ENCODE assay signal across 8 cellular contexts in genomic region chr6:85679445-85680123, GRCh38. TPM values are rescaled to one million over a fixed set of nuclear protein-coding genes. Genes with fewer than 3 reads are reported as not detected.
DNase-seq lines count a peak whose midpoint lies in the region; ATAC-seq and TF ChIP-seq lines count a peak whose summit lies in the region.

No MANE protein-coding gene starts in this region.

- H3K9me3 Mint-ChIP-seq in activated T-helper 17 cell treated with anti-CD3 and anti-CD28 coated beads, Interleukin-2, amount 50 U/mL, for 72 hours, result no peaks in the 10 kb centered on the region

- TF ChIP-seq POLR2A in uterus (IDR thresholded peaks at IDR 0.05), result no peak

- intact Hi-C loops in Right ventricle myocardium inferior (cut with DNase I), result no loop called here
- intact Hi-C loops in left lung (cut with DNase I), result loop anchor here in 1 of 2 donors (5.0 kb wide), 1 partner anchor 37 kb away; the partner anchor contains the start of gene SYNCRIP
- intact Hi-C loops in uterus (cut with DNase I; ENCODE audit: low total_unique reads), result loop anchor here (5.0 kb wide), 1 partner anchor 37 kb away; the partner anchor contains the start of gene SYNCRIP

- peaks cover 43% of the 10 kb centered on the region for H3K36me3 Mint-ChIP-seq in activated T-helper 17 cell treated with anti-CD3 and anti-CD28 coated beads, Interleukin-2, amount 50 U/mL, for 72 hours (ENCODE audit: low read depth)

- peak overlapping the region; percentile 94 for H3K4me3 Mint-ChIP-seq in activated T-helper 17 cell treated with anti-CD3 and anti-CD28 coated beads, Interleukin-2, amount 50 U/mL, for 72 hours

- peak overlapping the region in 1 of 2 donors; percentile 95 for H3K27ac ChIP-seq in right atrium auricular region
- peak overlapping the region; percentile 82 to 95 for H3K27ac ChIP-seq in left lung
- peak overlapping the region; percentile 76 to 91 for H3K27ac ChIP-seq in uterus

- H3K4me1 Mint-ChIP-seq in activated T-helper 17 cell treated with anti-CD3 and anti-CD28 coated beads, Interleukin-2, amount 50 U/mL, for 72 hours, result peaks cover 22% of the 10 kb centered on the region

- TF ChIP-seq CTCF in right atrium auricular region (IDR thresholded peaks at IDR 0.05) (no peak), left lung (IDR thresholded peaks at IDR 0.05) (no peak), uterus (IDR thresholded peaks at IDR 0.05) (no peak)

- H3K27me3 ChIP-seq in right atrium auricular region (no peaks in the 10 kb centered on the region), left lung (no peaks in the 10 kb centered on the region), uterus (no peaks in the 10 kb centered on the region)

- no peaks in the 10 kb centered on the region for H3K27me3 Mint-ChIP-seq in activated T-helper 17 cell treated with anti-CD3 and anti-CD28 coated beads, Interleukin-2, amount 50 U/mL, for 72 hours

- H3K4me3 ChIP-seq in right atrium auricular region (peak overlapping the region; percentile 42 to 90), left lung (peak overlapping the region; percentile 62 to 73), uterus (peak overlapping the region; percentile 45 to 94)

- DNase-seq in right atrium auricular region (ENCODE audit: low spot score) (no peak), Right ventricle myocardium inferior (ENCODE audit: missing footprints) (no peak), left lung (no peak), uterus (no peak), NCI-H524 (lab: John Stamatoyannopoulos, UW) (no peak), iPS-NIHi7 (ENCODE audit: extremely low spot score) (no peak)

- peak overlapping the region; percentile 99 for H3K27ac Mint-ChIP-seq in activated T-helper 17 cell treated with anti-CD3 and anti-CD28 coated beads, Interleukin-2, amount 50 U/mL, for 72 hours

- H3K36me3 ChIP-seq in right atrium auricular region (no peaks in the 10 kb centered on the region), left lung (peaks cover 0 to 8% of the 10 kb centered on the region in 2 donors), uterus (no peaks in the 10 kb centered on the region)

- H3K4me1 ChIP-seq in right atrium auricular region (peaks cover 0 to 30% of the 10 kb centered on the region in 2 donors), left lung (peaks cover 9 to 38% of the 10 kb centered on the region in 2 donors), uterus (no peaks in the 10 kb centered on the region)

- H3K9me3 ChIP-seq in right atrium auricular region, result no peaks in the 10 kb centered on the region
- H3K9me3 ChIP-seq in left lung, result no peaks in the 10 kb centered on the region
- H3K9me3 ChIP-seq in uterus, result no peaks in the 10 kb centered on the region

- ATAC-seq in Right ventricle myocardium inferior (no peak), left lung (no peak), GM19023 (IDR thresholded peaks at IDR 0.05; ENCODE audit: unreplicated experiment) (no peak)
- no peak for ATAC-seq in activated T-helper 17 cell treated with anti-CD3 and anti-CD28 coated beads, Interleukin-2, amount 50 U/mL, for 72 hours (replicated peaks)

RNA-seq across cellular contexts. Expression of gene SYNCRIP, which starts 36.9 kb away (rescaled TPM):
- total RNA-seq in right atrium auricular region, result 10 to 100 TPM; 32.6 to 39.0 TPM
- total RNA-seq in Right ventricle myocardium inferior, result 53.0 TPM
- total RNA-seq in activated T-helper 17 cell treated with anti-CD3 and anti-CD28 coated beads, Interleukin-2, amount 50 U/mL, for 72 hours, result 100 to 1,000 TPM; 106 to 175 TPM
- total RNA-seq in left lung, result 100 to 1,000 TPM in 1 of 2 donors, 10 to 100 TPM in 1; 72.2 to 119 TPM
- total RNA-seq in uterus, result 100 to 1,000 TPM in 2 of 4 donors, 10 to 100 TPM in 2; 25.1 to 147 (median 106) TPM
